ENCODE assay signal across 14 cellular contexts in the genomic region with DNA sequence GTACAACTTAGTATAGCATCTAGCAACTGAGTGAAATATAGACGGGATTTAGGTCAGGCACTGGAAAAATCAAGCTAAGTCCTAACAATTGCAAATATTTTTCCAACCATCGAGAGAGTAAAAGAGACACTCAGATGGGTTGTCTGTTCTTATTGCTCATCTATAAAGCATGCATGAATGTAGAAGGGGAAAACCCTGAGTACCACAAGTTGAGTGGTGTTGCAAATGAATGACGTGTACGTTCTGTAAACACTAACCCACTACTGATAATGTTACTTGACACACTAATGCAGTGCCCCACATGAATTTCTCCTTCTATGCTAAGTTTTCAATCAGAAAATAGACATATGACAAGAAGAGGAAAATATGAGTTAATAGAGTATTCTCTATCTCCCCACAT.
A peak's percentile ranks its signal among the peaks of the same experiment; 100 is the strongest.
DNase-seq lines count a peak whose midpoint lies in the region; ATAC-seq and TF ChIP-seq lines count a peak whose summit lies in the region.
"Had no signal": no experiment of that assay in that cellular context is flagged by ENCODE, and none has a peak within 500 bp of the region (broad histone marks: within the 10 kb centered on the region; RNA-seq: fewer than 3 reads in every experiment).

No MANE protein-coding gene starts in this region.

- H3K27me3 ChIP-seq in PC-3 (ENCODE audit: low read length), result peaks cover 3% of the 10 kb centered on the region; the same call in 1 of the 2 replicates

- POLR2A ChIA-PET in PC-3 (lab: Charles Lee; ENCODE audit: unreplicated experiment), result no interaction called here

- H3K27ac ChIP-seq in PC-3 (ENCODE audit: low read length), result no peak overlapping the region

- H2AFZ ChIP-seq in PC-3 (ENCODE audit: low read length), result no peak overlapping the region

- H3K4me2 ChIP-seq in PC-3 (ENCODE audit: low read length), result no peak overlapping the region

- peaks cover 12% of the 10 kb centered on the region for H3K4me1 ChIP-seq in PC-3 (ENCODE audit: insufficient read depth, low read length)

- BruUV-seq in PC-3 (replicated peaks; lab: Mats Ljungman, UMichigan), result no TSS peak

- no peak overlapping the region for H3K27ac Mint-ChIP-seq in stimulated activated effector memory CD8-positive, alpha-beta T cell treated with anti-CD3 and anti-CD28 coated beads, Interleukin-12 subunit alpha, Interleukin-12 subunit beta, amount 100 ng/mL, for 72 hours
- H3K27ac Mint-ChIP-seq: activated T-helper 2 cell treated with anti-CD3 and anti-CD28 coated beads, Interferon-gamma antibody, Interleukin-2, Interleukin-4, amounts not matched to agents 10 μg/mL and 5 μg/mL and 100 μg/mL, durations not matched to agents 14 hours and 24 hours and 36 hours; nephron; type B pancreatic cell had no signal

- no peaks in the 10 kb centered on the region for H3F3A ChIP-seq in PC-3 (ENCODE audit: low read length, unreplicated experiment)

- H3K4me3 Mint-ChIP-seq in stimulated activated effector memory CD8-positive, alpha-beta T cell treated with anti-CD3 and anti-CD28 coated beads, Interleukin-12 subunit alpha, Interleukin-12 subunit beta, amount 100 ng/mL, for 72 hours, result no peak overlapping the region
- H3K4me3 Mint-ChIP-seq: nephron, type B pancreatic cell had no signal

- no peak overlapping the region for H3K4me3 ChIP-seq in PC-3 (ENCODE audit: low read length)

- no peak for DNase-seq in activated CD4-positive, CD25-positive, alpha-beta regulatory T cell treated with anti-CD3 and anti-CD28 coated beads, Interleukin-2, amount 50 U/mL, for 72 hours
- DNase-seq in PC-3 (peak; percentile 79), fibroblast of gingiva (ENCODE audit: low read depth) (peak; percentile 6), D341Med (ENCODE audit: low spot score) (no peak), RPMI8226 (no peak)
- no peak for DNase-seq in stimulated activated effector memory CD8-positive, alpha-beta T cell treated with anti-CD3 and anti-CD28 coated beads, Interleukin-12 subunit alpha, Interleukin-12 subunit beta, amount 100 ng/mL, for 72 hours (ENCODE audit: low spot score in 2 of 2)
- DNase-seq: 8988T; central memory CD4-positive, alpha-beta T cell; NCI-H2107 had no signal

- TF ChIP-seq CTCF in PC-3 (conservative IDR thresholded peaks at IDR 0.05; ENCODE audit: low read depth, low read length), result no peak

- no peaks in the 10 kb centered on the region for H3K9me3 ChIP-seq in PC-3 (ENCODE audit: low read length)

- no peaks in the 10 kb centered on the region for H3K4me1 Mint-ChIP-seq in stimulated activated effector memory CD8-positive, alpha-beta T cell treated with anti-CD3 and anti-CD28 coated beads, Interleukin-12 subunit alpha, Interleukin-12 subunit beta, amount 100 ng/mL, for 72 hours
- H3K4me1 Mint-ChIP-seq: nephron had no signal

- no peaks in the 10 kb centered on the region for H4K20me1 ChIP-seq in PC-3 (ENCODE audit: low read length)

- no peaks in the 10 kb centered on the region for H3K36me3 Mint-ChIP-seq in stimulated activated effector memory CD8-positive, alpha-beta T cell treated with anti-CD3 and anti-CD28 coated beads, Interleukin-12 subunit alpha, Interleukin-12 subunit beta, amount 100 ng/mL, for 72 hours
- H3K36me3 Mint-ChIP-seq: type B pancreatic cell had no signal

- no peak overlapping the region for H3K9ac ChIP-seq in PC-3 (ENCODE audit: low read length)

- ATAC-seq in activated CD4-positive, CD25-positive, alpha-beta regulatory T cell treated with anti-CD3 and anti-CD28 coated beads, Interleukin-2, amount 50 U/mL, for 24 hours, result peak; percentile 48 to 55
- ATAC-seq in PC-3 (peak; percentile 57; the same call in 1 of the 2 replicates), GM19395 (IDR thresholded peaks at IDR 0.05; ENCODE audit: unreplicated experiment) (no peak)
- peak; percentile 48 for ATAC-seq in stimulated activated effector memory CD8-positive, alpha-beta T cell treated with anti-CD3 and anti-CD28 coated beads, Interleukin-12 subunit alpha, Interleukin-12 subunit beta, amount 100 ng/mL, for 72 hours

- H3K9me3 Mint-ChIP-seq in stimulated activated effector memory CD8-positive, alpha-beta T cell treated with anti-CD3 and anti-CD28 coated beads, Interleukin-12 subunit alpha, Interleukin-12 subunit beta, amount 100 ng/mL, for 72 hours, result no peaks in the 10 kb centered on the region
- H3K9me3 Mint-ChIP-seq: activated T-helper 2 cell treated with anti-CD3 and anti-CD28 coated beads, Interferon-gamma antibody, Interleukin-2, Interleukin-4, amounts not matched to agents 10 μg/mL and 5 μg/mL and 100 μg/mL, durations not matched to agents 14 hours and 24 hours and 36 hours; nephron; type B pancreatic cell had no signal

- no peaks in the 10 kb centered on the region for H3K36me3 ChIP-seq in PC-3 (ENCODE audit: low read depth, low read length)

- intact Hi-C loops in PC-3 (cut with micrococcal nuclease), result no loop called here

- H3K79me2 ChIP-seq in PC-3 (ENCODE audit: low read length), result no peaks in the 10 kb centered on the region

- no peaks in the 10 kb centered on the region for H3K9me2 ChIP-seq in PC-3 (replicated peaks; ENCODE audit: low read length)

- CTCF ChIA-PET in PC-3 (lab: Charles Lee), result no interaction called here

Comparison
In these comparisons a context has a peak if more than half of its experiments do, and no peak if none do; other contexts are left out.
1. DNase-seq: peak in PC-3 (single experiment) and fibroblast of gingiva (single experiment); none in activated CD4-positive, CD25-positive, alpha-beta regulatory T cell treated with anti-CD3 and anti-CD28 coated beads, Interleukin-2, amount 50 U/mL, for 72 hours (single experiment), stimulated activated effector memory CD8-positive, alpha-beta T cell treated with anti-CD3 and anti-CD28 coated beads, Interleukin-12 subunit alpha, Interleukin-12 subunit beta, amount 100 ng/mL, for 72 hours (0 of 2), D341Med (single experiment) and RPMI8226 (single experiment).